ENCODE assay signal across 23 cellular contexts in the genomic region with DNA sequence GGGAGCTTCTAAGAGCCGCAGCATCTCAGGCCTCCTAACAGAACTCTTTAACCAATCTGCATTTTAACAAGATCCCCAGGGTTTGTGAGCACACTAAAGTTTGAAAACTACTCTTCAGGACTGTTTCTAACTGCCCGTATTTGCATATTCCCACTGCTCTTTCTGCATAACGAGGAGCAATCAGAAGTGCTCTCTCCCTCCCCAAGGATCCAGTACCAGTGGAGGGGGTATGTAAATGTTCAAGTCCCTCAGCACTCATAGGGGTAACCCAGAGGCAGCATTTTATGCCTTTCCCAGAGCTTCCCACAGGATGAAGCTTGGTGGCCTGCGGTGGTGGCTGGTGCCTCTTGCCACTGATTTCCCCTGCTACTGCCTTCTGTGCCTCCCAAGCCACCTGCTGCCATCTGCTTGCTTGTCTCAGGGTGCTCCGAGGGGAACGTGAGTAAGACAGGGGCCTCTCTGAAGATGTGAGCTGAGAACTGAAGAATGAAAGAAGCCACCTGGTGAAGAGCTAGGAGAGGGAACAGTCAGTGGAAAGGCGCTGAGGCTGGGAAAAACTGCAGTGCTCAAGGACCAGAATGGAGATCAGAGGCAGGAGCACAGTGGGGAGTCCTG. TPM values are rescaled to one million over a fixed set of nuclear protein-coding genes. Genes with fewer than 3 reads are reported as not detected.
A peak's percentile ranks its signal among the peaks of the same experiment; 100 is the strongest.
DNase-seq lines count a peak whose midpoint lies in the region; ATAC-seq and TF ChIP-seq lines count a peak whose summit lies in the region.
"Had no signal": no experiment of that assay in that cellular context is flagged by ENCODE, and none has a peak within 500 bp of the region (broad histone marks: within the 10 kb centered on the region; RNA-seq: fewer than 3 reads in every experiment).

No MANE protein-coding gene starts in this region.

- H3K27me3 Mint-ChIP-seq in Caco-2 (ENCODE audit: insufficient read depth, unreplicated experiment) (no peaks in the 10 kb centered on the region), glutamatergic neuron (ENCODE audit: unreplicated experiment) (peaks cover 3% of the 10 kb centered on the region)
- H3K27me3 Mint-ChIP-seq in CD4-positive, alpha-beta T cell, result peaks cover 4% of the 10 kb centered on the region
- H3K27me3 Mint-ChIP-seq in activated naive CD8-positive, alpha-beta T cell treated with anti-CD3 and anti-CD28 coated beads for 36 hours, result no peaks in the 10 kb centered on the region

- H3K4me1 ChIP-seq in Caco-2 (0 out of 2 replicates have a peak, but pooled peaks cover 9% of the 10 kb centered on the region), OCI-LY7 (ENCODE audit: insufficient read depth, low read length, poor library complexity, severe bottlenecking) (peaks cover 67% of the 10 kb centered on the region)

- H3K4me3 Mint-ChIP-seq in Caco-2 (ENCODE audit: unreplicated experiment) (no peak overlapping the region), glutamatergic neuron (ENCODE audit: unreplicated experiment) (no peak overlapping the region)
- no peak overlapping the region for H3K4me3 Mint-ChIP-seq in CD4-positive, alpha-beta T cell
- H3K4me3 Mint-ChIP-seq in activated naive CD8-positive, alpha-beta T cell treated with anti-CD3 and anti-CD28 coated beads for 36 hours, result no peak overlapping the region

- no peak for TF ChIP-seq CTCF in Caco-2 (IDR thresholded peaks at IDR 0.05; ENCODE audit: insufficient read depth in 1 of 2, low read depth in 1 of 2, low read length in 1 of 2, severe bottlenecking in 1 of 2, unreplicated experiment in 1 of 2)
- TF ChIP-seq CTCF in OCI-LY7 (conservative IDR thresholded peaks at IDR 0.05; ENCODE audit: low read length), result no peak
- no peak for TF ChIP-seq CTCF in glutamatergic neuron (IDR thresholded peaks at IDR 0.05; ENCODE audit: partially characterized antibody, unreplicated experiment)
- no peak for TF ChIP-seq CTCF in CD4-positive, alpha-beta T cell (IDR thresholded peaks at IDR 0.05)

- BruUV-seq in Caco-2 (replicated peaks; lab: Mats Ljungman, UMichigan) (no TSS peak), OCI-LY7 (replicated peaks; lab: Mats Ljungman, UMichigan) (no TSS peak)

- H3K36me3 Mint-ChIP-seq in Caco-2 (ENCODE audit: insufficient read depth, unreplicated experiment), result no peaks in the 10 kb centered on the region
- H3K36me3 Mint-ChIP-seq in glutamatergic neuron (ENCODE audit: unreplicated experiment), result no peaks in the 10 kb centered on the region
- no peaks in the 10 kb centered on the region for H3K36me3 Mint-ChIP-seq in CD4-positive, alpha-beta T cell (ENCODE audit: low read depth)
- no peaks in the 10 kb centered on the region for H3K36me3 Mint-ChIP-seq in activated naive CD8-positive, alpha-beta T cell treated with anti-CD3 and anti-CD28 coated beads for 36 hours

- H3K4me1 Mint-ChIP-seq in Caco-2 (ENCODE audit: low read depth, unreplicated experiment), result peaks cover 13% of the 10 kb centered on the region
- H3K4me1 Mint-ChIP-seq in glutamatergic neuron (ENCODE audit: low read depth, unreplicated experiment), result peaks cover 13% of the 10 kb centered on the region
- no peaks in the 10 kb centered on the region for H3K4me1 Mint-ChIP-seq in CD4-positive, alpha-beta T cell (ENCODE audit: low read depth)
- H3K4me1 Mint-ChIP-seq in activated naive CD8-positive, alpha-beta T cell treated with anti-CD3 and anti-CD28 coated beads for 36 hours, result no peaks in the 10 kb centered on the region

- peak overlapping the region; percentile 22 for H3K27ac ChIP-seq in OCI-LY7 (ENCODE audit: low read depth, low read length, poor library complexity, severe bottlenecking)
- no peak overlapping the region for H3K27ac ChIP-seq in CD4-positive, alpha-beta T cell (ENCODE audit: low read depth, low read length)
- H3K27ac ChIP-seq: C4-2B, HL-60 had no signal

- H3K79me2 ChIP-seq in OCI-LY7 (ENCODE audit: insufficient read depth, low read depth, low read length), result no peaks in the 10 kb centered on the region

- intact Hi-C loops in Caco-2 (cut with micrococcal nuclease; ENCODE audit: unreplicated experiment), result loop anchor here (5.0 to 10.0 kb wide), 2 partner anchors 143 to 985 kb away; no protein-coding TSS in a partner anchor
- intact Hi-C loops in OCI-LY7 (cut with micrococcal nuclease; ENCODE audit: unreplicated experiment), result loop anchor here (5.0 to 10.0 kb wide), 3 partner anchors 103 to 875 kb away; no protein-coding TSS in a partner anchor
- intact Hi-C loops in CD4-positive, alpha-beta T cell (cut with DNase I, micrococcal nuclease), result no loop called here

- DNase-seq in Caco-2 (no peak), OCI-LY7 (ENCODE audit: low spot score) (peak; percentile 64), glutamatergic neuron (peak; percentile 26), glomerular visceral epithelial cell (ENCODE audit: extremely low spot score) (no peak), OCI-M1 (lab: John Stamatoyannopoulos, UW) (no peak)
- DNase-seq in CD4-positive, alpha-beta T cell, result no peak
- no peak for DNase-seq in activated naive CD8-positive, alpha-beta T cell treated with anti-CD3 and anti-CD28 coated beads for 36 hours
- DNase-seq: DMS79, KBM-7, MM.1S, NCI-H1048, NCI-H1436, NCI-H187 treated with DMSO at 0.1 percent for 48 hours, NCI-H2107, NCI-H2227 treated with DMSO at 0.1 percent for 48 hours, NCI-H510A, NCI-H774, PC-3, RPMI8226, SHP77 had no signal

- H3K4me2 ChIP-seq in OCI-LY7 (ENCODE audit: low read length), result peak overlapping the region; percentile 47

- H3K27ac Mint-ChIP-seq in Caco-2 (ENCODE audit: unreplicated experiment), result peak overlapping the region; percentile 4
- no peak overlapping the region for H3K27ac Mint-ChIP-seq in glutamatergic neuron (ENCODE audit: unreplicated experiment)
- H3K27ac Mint-ChIP-seq in CD4-positive, alpha-beta T cell, result no peak overlapping the region
- no peak overlapping the region for H3K27ac Mint-ChIP-seq in activated naive CD8-positive, alpha-beta T cell treated with anti-CD3 and anti-CD28 coated beads for 36 hours

- no peaks in the 10 kb centered on the region for H3K9me2 ChIP-seq in OCI-LY7 (ENCODE audit: insufficient read depth, low read length)

- no peaks in the 10 kb centered on the region for H4K20me1 ChIP-seq in OCI-LY7 (ENCODE audit: insufficient read depth, low read length)

- H2AFZ ChIP-seq in OCI-LY7 (ENCODE audit: low read length), result peak overlapping the region; percentile 70

- H3K36me3 ChIP-seq in Caco-2 (ENCODE audit: control insufficient read depth, insufficient read depth, low read length), result no peaks in the 10 kb centered on the region
- no peaks in the 10 kb centered on the region for H3K36me3 ChIP-seq in OCI-LY7 (ENCODE audit: insufficient read depth, low read length)

- H3K27me3 ChIP-seq in Caco-2 (replicated peaks; ENCODE audit: control insufficient read depth, insufficient read depth, low read length), result no peaks in the 10 kb centered on the region
- no peaks in the 10 kb centered on the region for H3K27me3 ChIP-seq in CD4-positive, alpha-beta T cell (ENCODE audit: control insufficient read depth, insufficient read depth, low read length)

- H3K4me3 ChIP-seq in Caco-2 (ENCODE audit: low read depth, low read length) (no peak overlapping the region), OCI-LY7 (ENCODE audit: low read depth, low read length, poor library complexity, severe bottlenecking) (no peak overlapping the region)

- CTCF ChIA-PET in Caco-2 (lab: Charles Lee), result no interaction called here
- CTCF ChIA-PET in OCI-LY7 (lab: Charles Lee; ENCODE audit: unreplicated experiment), result no interaction called here
- CTCF ChIA-PET in CD4-positive, alpha-beta T cell (lab: Charles Lee), result no interaction called here

- POLR2A ChIA-PET in Caco-2 (lab: Charles Lee) (no interaction called here), OCI-LY7 (lab: Charles Lee) (interaction anchor here (0.9 kb wide), 2 partner anchors 10 to 11 kb away, joined by 3 read pairs; no protein-coding TSS in a partner anchor)
- POLR2A ChIA-PET in CD4-positive, alpha-beta T cell (lab: Charles Lee), result no interaction called here

- H3K9me3 ChIP-seq in Caco-2, result no peaks in the 10 kb centered on the region
- no peaks in the 10 kb centered on the region for H3K9me3 ChIP-seq in OCI-LY7 (ENCODE audit: low read length)
- no peaks in the 10 kb centered on the region for H3K9me3 ChIP-seq in CD4-positive, alpha-beta T cell (ENCODE audit: control insufficient read depth, low read length)

- ATAC-seq in HG03175 (IDR thresholded peaks at IDR 0.05; ENCODE audit: unreplicated experiment), result peak; percentile 3
- no peak for ATAC-seq in CD4-positive, alpha-beta T cell (ENCODE audit: poor library complexity)
- ATAC-seq: PC-3 had no signal

- H3K9me3 Mint-ChIP-seq in Caco-2 (ENCODE audit: unreplicated experiment) (no peaks in the 10 kb centered on the region), glutamatergic neuron (ENCODE audit: unreplicated experiment) (peaks cover 4% of the 10 kb centered on the region)
- no peaks in the 10 kb centered on the region for H3K9me3 Mint-ChIP-seq in CD4-positive, alpha-beta T cell
- H3K9me3 Mint-ChIP-seq in activated naive CD8-positive, alpha-beta T cell treated with anti-CD3 and anti-CD28 coated beads for 36 hours, result no peaks in the 10 kb centered on the region

RNA-seq across cellular contexts. Expression of a gene that starts 30.0 kb away (rescaled TPM):
- total RNA-seq in Caco-2 (2022) (not detected in 2 replicates), OCI-LY7 (2022) (not detected in 2 replicates), glutamatergic neuron (ENCODE audit: unreplicated experiment) (not detected)
- 0.15 TPM in 1 of 2 replicates, not detected in the other for total RNA-seq in OCI-LY7 (2014; rRNA removed; shearing (Covaris generic))
- total RNA-seq in CD4-positive, alpha-beta T cell, result under 1 TPM in 1 of 2 experiments, not detected in 1; 0.27 TPM
- not detected for total RNA-seq in activated naive CD8-positive, alpha-beta T cell treated with anti-CD3 and anti-CD28 coated beads for 36 hours

Comparison
In these comparisons a context has a peak if more than half of its experiments do, and no peak if none do; other contexts are left out.
1. DNase-seq: peak in OCI-LY7 (single experiment) and glutamatergic neuron (single experiment); none in Caco-2 (0 of 2), glomerular visceral epithelial cell (single experiment), CD4-positive, alpha-beta T cell (0 of 10), activated naive CD8-positive, alpha-beta T cell treated with anti-CD3 and anti-CD28 coated beads for 36 hours (single experiment) and OCI-M1 (single experiment).
2. intact Hi-C loops: an anchor here in Caco-2 (5.0 to 10.0 kb wide) and OCI-LY7 (5.0 to 10.0 kb wide); none called in CD4-positive, alpha-beta T cell.